ENCODE assay signal across 10 cellular contexts in genomic region chr5:61409568-61409967, GRCh38.
A peak's percentile ranks its signal among the peaks of the same experiment; 100 is the strongest.
DNase-seq lines count a peak whose midpoint lies in the region; ATAC-seq and TF ChIP-seq lines count a peak whose summit lies in the region.
"Had no signal": no experiment of that assay in that cellular context is flagged by ENCODE, and none has a peak within 500 bp of the region (broad histone marks: within the 10 kb centered on the region; RNA-seq: fewer than 3 reads in every experiment).

No MANE protein-coding gene starts in this region.

- H3K36me3 ChIP-seq in lower lobe of right lung: no peaks in the 10 kb centered on the region
- H3K36me3 ChIP-seq in uterus: no peaks in the 10 kb centered on the region
- no peaks in the 10 kb centered on the region for H3K36me3 ChIP-seq in Karpas-422 (ENCODE audit: insufficient read depth, low read length)

- no peak overlapping the region for H3K9ac ChIP-seq in Karpas-422 (ENCODE audit: low read length)

- H3K4me3 Mint-ChIP-seq in activated CD4-positive, alpha-beta T cell treated with anti-CD3 and anti-CD28 coated beads, Interleukin-2, amount 10 ng/mL, durations not matched to agents 24 days and 14 days: peak overlapping the region; percentile 4
- peak overlapping the region in 4 of 5 experiments; percentile 80 to 85 (median 84) for H3K4me3 Mint-ChIP-seq in brain

- H3K27me3 ChIP-seq in lower lobe of right lung (ENCODE audit: low read depth) (no peaks in the 10 kb centered on the region), uterus (no peaks in the 10 kb centered on the region), Karpas-422 (ENCODE audit: low read length) (0 out of 2 replicates have a peak, but pooled peaks cover 3% of the 10 kb centered on the region)

- peak; percentile 38 to 81 for ATAC-seq in lower lobe of right lung

- H3K4me3 ChIP-seq in lower lobe of right lung: no peak overlapping the region
- no peak overlapping the region for H3K4me3 ChIP-seq in uterus
- H3K4me3 ChIP-seq in Karpas-422 (ENCODE audit: low read length): no peak overlapping the region

- no peak overlapping the region for H3K4me2 ChIP-seq in Karpas-422 (ENCODE audit: low read depth, low read length, poor library complexity, severe bottlenecking)

- H3K4me1 ChIP-seq in lower lobe of right lung (peaks cover 26% of the 10 kb centered on the region), uterus (peaks cover 0 to 5% of the 10 kb centered on the region in 2 donors), Karpas-422 (ENCODE audit: low read length) (peaks cover 17% of the 10 kb centered on the region)

- H3K27me3 Mint-ChIP-seq in activated CD4-positive, alpha-beta T cell treated with anti-CD3 and anti-CD28 coated beads, Interleukin-2, amount 10 ng/mL, durations not matched to agents 24 days and 14 days: peaks cover 16% of the 10 kb centered on the region
- no peaks in the 10 kb centered on the region for H3K27me3 Mint-ChIP-seq in brain
- H3K27me3 Mint-ChIP-seq: memory B cell had no signal

- H3K9me3 Mint-ChIP-seq in activated CD4-positive, alpha-beta T cell treated with anti-CD3 and anti-CD28 coated beads, Interleukin-2, amount 10 ng/mL, durations not matched to agents 24 days and 14 days: no peaks in the 10 kb centered on the region
- peaks cover 3 to 7% (median 5%) of the 10 kb centered on the region in 5 experiments for H3K9me3 Mint-ChIP-seq in brain
- H3K9me3 Mint-ChIP-seq: memory B cell had no signal

- intact Hi-C loops in activated CD4-positive, alpha-beta T cell treated with anti-CD3 and anti-CD28 coated beads, Interleukin-2, amount 10 ng/mL, durations not matched to agents 24 days and 14 days (cut with micrococcal nuclease): loop anchor here (2.0 to 10.0 kb wide), 6 partner anchors 52 to 585 kb away; partner anchors contain the start of genes ERCC8, NDUFAF2 and SMIM15
- intact Hi-C loops in lower lobe of right lung (cut with DNase I) (no loop called here), uterus (cut with DNase I; ENCODE audit: low total_unique reads) (no loop called here)

- no peak for DNase-seq in activated CD4-positive, alpha-beta T cell treated with anti-CD3 and anti-CD28 coated beads, Interleukin-2, amount 10 ng/mL, durations not matched to agents 24 days and 14 days
- DNase-seq in activated CD4-positive, alpha-beta T cell treated with anti-CD3 and anti-CD28 coated beads for 48 hours: no peak
- DNase-seq in lower lobe of right lung: no peak
- no peak for DNase-seq in uterus
- no peak for DNase-seq in NCI-H345 treated with DMSO at 0.1 percent for 48 hours (lab: John Stamatoyannopoulos, UW; ENCODE audit: unreplicated experiment)
- no peak for DNase-seq in Karpas-422
- no peak for DNase-seq in NCI-H69 (lab: John Stamatoyannopoulos, UW)
- DNase-seq: activated CD4-positive, alpha-beta T cell treated with anti-CD3 and anti-CD28 coated beads for 4 hours had no signal

- H3K27ac Mint-ChIP-seq in activated CD4-positive, alpha-beta T cell treated with anti-CD3 and anti-CD28 coated beads, Interleukin-2, amount 10 ng/mL, durations not matched to agents 24 days and 14 days: no peak overlapping the region
- peak overlapping the region in 3 of 5 experiments; percentile 57 to 86 (median 78) for H3K27ac Mint-ChIP-seq in brain

- no peak overlapping the region for H2AFZ ChIP-seq in Karpas-422 (ENCODE audit: low read length)

- H4K20me1 ChIP-seq in Karpas-422 (ENCODE audit: insufficient read depth, low read depth, low read length): peaks cover 61% of the 10 kb centered on the region

- no peaks in the 10 kb centered on the region for H3K9me2 ChIP-seq in Karpas-422 (replicated peaks; ENCODE audit: insufficient read depth, low read length)

- no peak for TF ChIP-seq POLR2A in uterus (IDR thresholded peaks at IDR 0.05)

- H3K36me3 Mint-ChIP-seq in activated CD4-positive, alpha-beta T cell treated with anti-CD3 and anti-CD28 coated beads, Interleukin-2, amount 10 ng/mL, durations not matched to agents 24 days and 14 days (ENCODE audit: low read depth): peaks cover 2% of the 10 kb centered on the region
- peaks cover 19% of the 10 kb centered on the region for H3K36me3 Mint-ChIP-seq in brain
- H3K36me3 Mint-ChIP-seq: memory B cell had no signal

- H3K79me2 ChIP-seq in Karpas-422 (ENCODE audit: low read length): no peaks in the 10 kb centered on the region

- no peaks in the 10 kb centered on the region for H3K9me3 ChIP-seq in lower lobe of right lung
- H3K9me3 ChIP-seq in uterus: no peaks in the 10 kb centered on the region
- no peaks in the 10 kb centered on the region for H3K9me3 ChIP-seq in Karpas-422 (ENCODE audit: low read length)

- TF ChIP-seq CTCF in brain (conservative IDR thresholded peaks at IDR 0.05): no peak
- TF ChIP-seq CTCF in lower lobe of right lung (IDR thresholded peaks at IDR 0.05): no peak
- no peak for TF ChIP-seq CTCF in uterus (IDR thresholded peaks at IDR 0.05)

- H3K4me1 Mint-ChIP-seq in activated CD4-positive, alpha-beta T cell treated with anti-CD3 and anti-CD28 coated beads, Interleukin-2, amount 10 ng/mL, durations not matched to agents 24 days and 14 days: peaks cover 20% of the 10 kb centered on the region
- peaks cover 80% of the 10 kb centered on the region for H3K4me1 Mint-ChIP-seq in brain

- H3K27ac ChIP-seq in lower lobe of right lung: no peak overlapping the region
- peak overlapping the region; percentile 47 to 57 for H3K27ac ChIP-seq in uterus
- H3K27ac ChIP-seq in Karpas-422 (ENCODE audit: low read length): no peak overlapping the region

Comparison
In these comparisons a context has a peak if more than half of its experiments do, and no peak if none do; other contexts are left out.
1. H3K27ac ChIP-seq: peak in uterus (2 of 2); none in lower lobe of right lung (single experiment) and Karpas-422 (single experiment).